Comparison of ENCODE assay signal across 13 cellular contexts in genomic region chr16:85484337-85485295, GRCh38.
DNase-seq lines count a peak whose midpoint lies in the region; ATAC-seq, FAIRE-seq and TF ChIP-seq lines count a peak whose summit lies in the region.
"Had no signal": no experiment of that assay in that cellular context is flagged by ENCODE, and none has a peak within 500 bp of the region (broad histone marks: within the 10 kb centered on the region; RNA-seq: fewer than 3 reads in every experiment).

No MANE protein-coding gene starts in this region.

- H3K4me3 ChIP-seq in Peyer's patch (no peak overlapping the region), SK-N-SH (ENCODE audit: low read depth in 2 of 2, low read length in 1 of 2) (no peak overlapping the region)

- peak; percentile 94 for DNase-seq in DMS53 treated with DMSO at 0.1 percent for 48 hours (lab: John Stamatoyannopoulos, UW; ENCODE audit: unreplicated experiment)
- peak; percentile 88 for DNase-seq in NCI-H1436 (lab: John Stamatoyannopoulos, UW)
- peak; percentile 96 for DNase-seq in NCI-H524 treated with DMSO at 0.1 percent for 48 hours (lab: John Stamatoyannopoulos, UW)
- DNase-seq in Peyer's patch = no peak
- DNase-seq in SK-N-SH = no peak
- no peak for DNase-seq in COR-L47 (lab: John Stamatoyannopoulos, UW)
- DNase-seq: GF-D8, H7, T-helper 1 cell had no signal

- H3K79me2 ChIP-seq in SK-N-SH (ENCODE audit: insufficient read depth) = no peaks in the 10 kb centered on the region

- no peak overlapping the region for H2AFZ ChIP-seq in SK-N-SH (ENCODE audit: low read depth)

- no peak for TF ChIP-seq EP300 in SK-N-SH (IDR thresholded peaks at IDR 0.05; ENCODE audit: borderline replicate concordance in 1 of 2, low read depth in 1 of 2, low read length in 1 of 2)

- H3K9ac ChIP-seq in SK-N-SH = no peak overlapping the region

- H3K9me2 ChIP-seq in SK-N-SH = no peaks in the 10 kb centered on the region

- no peak for TF ChIP-seq RAD21 in SK-N-SH (IDR thresholded peaks at IDR 0.05; ENCODE audit: low read length)

- no peaks in the 10 kb centered on the region for H3K4me1 ChIP-seq in Peyer's patch
- peaks cover 0 to 5% of the 10 kb centered on the region in 2 experiments; a peak in 1 of 4 replicates for H3K4me1 ChIP-seq in SK-N-SH (ENCODE audit: control insufficient read depth in 1 of 2, insufficient read depth in 2 of 2, low read depth in 1 of 2, low read length in 1 of 2)

- FAIRE-seq in islet of Langerhans (lab: Jason Lieb, UNC) = peak; percentile 95

- H3K4me2 ChIP-seq in SK-N-SH = no peak overlapping the region

- H3K27ac ChIP-seq in Peyer's patch (peak overlapping the region in 2 of 4 donors; percentile 50 to 57), SK-N-SH (ENCODE audit: low read depth in 2 of 2, low read length in 1 of 2) (no peak overlapping the region)
- H3K27ac ChIP-seq: neutrophil had no signal

- TF ChIP-seq POLR2A in Peyer's patch (IDR thresholded peaks at IDR 0.05) = no peak

- TF ChIP-seq CTCF in Peyer's patch (IDR thresholded peaks at IDR 0.05) (no peak), SK-N-SH (IDR thresholded peaks at IDR 0.05) (no peak)

- H3K9me3 ChIP-seq in Peyer's patch = no peaks in the 10 kb centered on the region
- no peaks in the 10 kb centered on the region for H3K9me3 ChIP-seq in SK-N-SH
- H3K9me3 ChIP-seq: neutrophil had no signal

- POLR2A ChIA-PET in SK-N-SH (lab: Yijun Ruan, JAX) = no interaction called here

- CTCF ChIA-PET in SK-N-SH (lab: Yijun Ruan, JAX) = interaction anchor here (1.2 kb wide), 2 partner anchors 11 to 63 kb away, joined by 3 to 4 read pairs; no protein-coding TSS in a partner anchor

- ATAC-seq in GM18861 (IDR thresholded peaks at IDR 0.05; ENCODE audit: unreplicated experiment) = no peak
- ATAC-seq: Panc1 had no signal

- H3K27me3 ChIP-seq in Peyer's patch (no peaks in the 10 kb centered on the region), SK-N-SH (ENCODE audit: insufficient read depth) (no peaks in the 10 kb centered on the region)

- no peaks in the 10 kb centered on the region for H3K36me3 ChIP-seq in Peyer's patch
- no peaks in the 10 kb centered on the region for H3K36me3 ChIP-seq in SK-N-SH (replicated peaks in 1 of 2; ENCODE audit: control insufficient read depth in 1 of 2, insufficient read depth in 2 of 2, low read length in 1 of 2)
- H3K36me3 ChIP-seq: neutrophil had no signal

- peaks cover 8% of the 10 kb centered on the region; the same call in 1 of the 2 replicates for H4K20me1 ChIP-seq in SK-N-SH (ENCODE audit: insufficient read depth)

- WGBS in SK-N-SH (ENCODE audit: low lambda C conversion rate) = 94% methylated on average over 16 of the region's 29 CpGs

- H3F3A ChIP-seq in SK-N-SH (replicated peaks; ENCODE audit: insufficient read depth) = no peaks in the 10 kb centered on the region

TF ChIP-seq in SK-N-SH, 30 proteins besides CTCF, POLR2A, EP300 and RAD21:
- no peak for TF ChIP-seq RXRA (IDR thresholded peaks at IDR 0.05; ENCODE audit: borderline replicate concordance, low read depth)
- no peak for TF ChIP-seq FOXJ3 (CRISPR knock-in tag; IDR thresholded peaks at IDR 0.05)
- TF ChIP-seq PBX3 (IDR thresholded peaks at IDR 0.05) = no peak
- no peak for TF ChIP-seq GATA2 (CRISPR knock-in tag; IDR thresholded peaks at IDR 0.05)
- no peak for TF ChIP-seq NFIC (IDR thresholded peaks at IDR 0.05; ENCODE audit: borderline replicate concordance)
- no peak for TF ChIP-seq RFX5 (IDR thresholded peaks at IDR 0.05; ENCODE audit: low read length)
- TF ChIP-seq POLR2AphosphoS5 (IDR thresholded peaks at IDR 0.05; ENCODE audit: low read depth, low read length) = no peak
- no peak for TF ChIP-seq EZH2phosphoT487 (IDR thresholded peaks at IDR 0.05; ENCODE audit: borderline replicate concordance, low read depth)
- TF ChIP-seq, protein P1, sequence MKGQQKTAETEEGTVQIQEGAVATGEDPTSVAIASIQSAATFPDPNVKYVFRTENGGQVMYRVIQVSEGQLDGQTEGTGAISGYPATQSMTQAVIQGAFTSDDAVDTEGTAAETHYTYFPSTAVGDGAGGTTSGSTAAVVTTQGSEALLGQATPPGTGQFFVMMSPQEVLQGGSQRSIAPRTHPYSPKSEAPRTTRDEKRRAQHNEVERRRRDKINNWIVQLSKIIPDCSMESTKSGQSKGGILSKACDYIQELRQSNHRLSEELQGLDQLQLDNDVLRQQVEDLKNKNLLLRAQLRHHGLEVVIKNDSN (IDR thresholded peaks at IDR 0.05; ENCODE audit: borderline replicate concordance, low read depth) = no peak
- TF ChIP-seq, protein P2, sequence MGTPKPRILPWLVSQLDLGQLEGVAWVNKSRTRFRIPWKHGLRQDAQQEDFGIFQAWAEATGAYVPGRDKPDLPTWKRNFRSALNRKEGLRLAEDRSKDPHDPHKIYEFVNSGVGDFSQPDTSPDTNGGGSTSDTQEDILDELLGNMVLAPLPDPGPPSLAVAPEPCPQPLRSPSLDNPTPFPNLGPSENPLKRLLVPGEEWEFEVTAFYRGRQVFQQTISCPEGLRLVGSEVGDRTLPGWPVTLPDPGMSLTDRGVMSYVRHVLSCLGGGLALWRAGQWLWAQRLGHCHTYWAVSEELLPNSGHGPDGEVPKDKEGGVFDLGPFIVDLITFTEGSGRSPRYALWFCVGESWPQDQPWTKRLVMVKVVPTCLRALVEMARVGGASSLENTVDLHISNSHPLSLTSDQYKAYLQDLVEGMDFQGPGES (IDR thresholded peaks at IDR 0.05; ENCODE audit: low read depth, low read length) = no peak
- TF ChIP-seq MEF2A (IDR thresholded peaks at IDR 0.05; ENCODE audit: borderline replicate concordance, low read depth) = no peak
- no peak for TF ChIP-seq NRF1 (IDR thresholded peaks at IDR 0.05; ENCODE audit: low read depth, low read length)
- TF ChIP-seq ELF1 (IDR thresholded peaks at IDR 0.05) = no peak
- TF ChIP-seq CHD2 (IDR thresholded peaks at IDR 0.05; ENCODE audit: low read length, partially characterized antibody) = no peak
- no peak for TF ChIP-seq TAF1 (IDR thresholded peaks at IDR 0.05; ENCODE audit: borderline replicate concordance, low read depth, low read length)
TF ChIP-seq in SK-N-SH: peak in this region for 0.

Comparison
In these comparisons a context has a peak if more than half of its experiments do, and no peak if none do; other contexts are left out.
1. DNase-seq: peak in DMS53 treated with DMSO at 0.1 percent for 48 hours (single experiment), NCI-H1436 (single experiment) and NCI-H524 treated with DMSO at 0.1 percent for 48 hours (single experiment); none in Peyer's patch (0 of 3), SK-N-SH (single experiment) and COR-L47 (single experiment).